ENCODE assay signal across 1 cellular context in the genomic region with DNA sequence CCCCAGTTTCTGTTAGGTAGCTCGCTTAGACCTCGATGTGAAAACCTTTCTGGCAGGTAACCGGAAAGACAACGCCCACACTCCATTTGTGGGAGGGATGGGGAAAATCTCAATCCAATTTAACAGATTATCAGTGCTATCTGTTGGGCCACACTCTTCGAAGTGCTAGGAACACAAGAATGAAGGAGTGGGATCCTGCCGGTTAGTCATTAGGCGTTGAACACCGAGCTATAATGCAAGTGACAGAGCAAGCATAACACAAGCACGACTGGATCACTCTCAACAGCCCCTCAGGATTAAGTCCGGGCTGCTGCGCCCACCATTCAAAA.
TF ChIP-seq lines count a peak whose summit lies in the region.

No MANE protein-coding gene starts in this region.

TF ChIP-seq in GM12878, 131 proteins besides CTCF, POLR2A, EP300 and RAD21:
- no peak for TF ChIP-seq POU2F2 (IDR thresholded peaks at IDR 0.05; ENCODE audit: borderline replicate concordance, low read depth, low read length)
- no peak for TF ChIP-seq RELA (IDR thresholded peaks at IDR 0.05; ENCODE audit: borderline replicate concordance, partially characterized antibody)
- TF ChIP-seq TCF7 (IDR thresholded peaks at IDR 0.05; ENCODE audit: borderline replicate concordance), result no peak
- TF ChIP-seq, protein P1, sequence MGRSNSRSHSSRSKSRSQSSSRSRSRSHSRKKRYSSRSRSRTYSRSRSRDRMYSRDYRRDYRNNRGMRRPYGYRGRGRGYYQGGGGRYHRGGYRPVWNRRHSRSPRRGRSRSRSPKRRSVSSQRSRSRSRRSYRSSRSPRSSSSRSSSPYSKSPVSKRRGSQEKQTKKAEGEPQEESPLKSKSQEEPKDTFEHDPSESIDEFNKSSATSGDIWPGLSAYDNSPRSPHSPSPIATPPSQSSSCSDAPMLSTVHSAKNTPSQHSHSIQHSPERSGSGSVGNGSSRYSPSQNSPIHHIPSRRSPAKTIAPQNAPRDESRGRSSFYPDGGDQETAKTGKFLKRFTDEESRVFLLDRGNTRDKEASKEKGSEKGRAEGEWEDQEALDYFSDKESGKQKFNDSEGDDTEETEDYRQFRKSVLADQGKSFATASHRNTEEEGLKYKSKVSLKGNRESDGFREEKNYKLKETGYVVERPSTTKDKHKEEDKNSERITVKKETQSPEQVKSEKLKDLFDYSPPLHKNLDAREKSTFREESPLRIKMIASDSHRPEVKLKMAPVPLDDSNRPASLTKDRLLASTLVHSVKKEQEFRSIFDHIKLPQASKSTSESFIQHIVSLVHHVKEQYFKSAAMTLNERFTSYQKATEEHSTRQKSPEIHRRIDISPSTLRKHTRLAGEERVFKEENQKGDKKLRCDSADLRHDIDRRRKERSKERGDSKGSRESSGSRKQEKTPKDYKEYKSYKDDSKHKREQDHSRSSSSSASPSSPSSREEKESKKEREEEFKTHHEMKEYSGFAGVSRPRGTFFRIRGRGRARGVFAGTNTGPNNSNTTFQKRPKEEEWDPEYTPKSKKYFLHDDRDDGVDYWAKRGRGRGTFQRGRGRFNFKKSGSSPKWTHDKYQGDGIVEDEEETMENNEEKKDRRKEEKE (IDR thresholded peaks at IDR 0.05), result no peak
- TF ChIP-seq JUND (IDR thresholded peaks at IDR 0.05; ENCODE audit: low read depth, low read length), result no peak
- TF ChIP-seq LARP7 (IDR thresholded peaks at IDR 0.05), result no peak
- TF ChIP-seq BRCA1 (IDR thresholded peaks at IDR 0.05; ENCODE audit: low read depth, low read length), result no peak
- no peak for TF ChIP-seq YY1 (IDR thresholded peaks at IDR 0.05; ENCODE audit: low read depth, low read length)
- TF ChIP-seq BHLHE40 (IDR thresholded peaks at IDR 0.05; ENCODE audit: borderline replicate concordance in 1 of 2, low read depth in 2 of 2, low read length in 1 of 2), result no peak
- no peak for TF ChIP-seq ZBTB11 (CRISPR knock-in tag; IDR thresholded peaks at IDR 0.05)
- TF ChIP-seq, protein P2, sequence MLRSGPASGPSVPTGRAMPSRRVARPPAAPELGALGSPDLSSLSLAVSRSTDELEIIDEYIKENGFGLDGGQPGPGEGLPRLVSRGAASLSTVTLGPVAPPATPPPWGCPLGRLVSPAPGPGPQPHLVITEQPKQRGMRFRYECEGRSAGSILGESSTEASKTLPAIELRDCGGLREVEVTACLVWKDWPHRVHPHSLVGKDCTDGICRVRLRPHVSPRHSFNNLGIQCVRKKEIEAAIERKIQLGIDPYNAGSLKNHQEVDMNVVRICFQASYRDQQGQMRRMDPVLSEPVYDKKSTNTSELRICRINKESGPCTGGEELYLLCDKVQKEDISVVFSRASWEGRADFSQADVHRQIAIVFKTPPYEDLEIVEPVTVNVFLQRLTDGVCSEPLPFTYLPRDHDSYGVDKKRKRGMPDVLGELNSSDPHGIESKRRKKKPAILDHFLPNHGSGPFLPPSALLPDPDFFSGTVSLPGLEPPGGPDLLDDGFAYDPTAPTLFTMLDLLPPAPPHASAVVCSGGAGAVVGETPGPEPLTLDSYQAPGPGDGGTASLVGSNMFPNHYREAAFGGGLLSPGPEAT (IDR thresholded peaks at IDR 0.05; ENCODE audit: low read depth), result no peak
